ENCODE assay signal across 9 cellular contexts in genomic region chr4:37978509-37978908, GRCh38. TPM values are rescaled to one million over a fixed set of nuclear protein-coding genes. Genes with fewer than 3 reads are reported as not detected.
A peak's percentile ranks its signal among the peaks of the same experiment; 100 is the strongest.
DNase-seq lines count a peak whose midpoint lies in the region; ATAC-seq and TF ChIP-seq lines count a peak whose summit lies in the region.
"Had no signal": no experiment of that assay in that cellular context is flagged by ENCODE, and none has a peak within 500 bp of the region (broad histone marks: within the 10 kb centered on the region; RNA-seq: fewer than 3 reads in every experiment).

No MANE protein-coding gene starts in this region.

- CTCF ChIA-PET in CD4-positive, alpha-beta T cell (lab: Charles Lee), result interaction anchor here (0.8 to 1.1 kb wide), 2 partner anchors 57 to 118 kb away, joined by 3 read pairs; no protein-coding TSS in a partner anchor

- no peak overlapping the region for H3K27ac ChIP-seq in CD4-positive, alpha-beta T cell (ENCODE audit: low read depth, low read length)
- peak overlapping the region; percentile 82 for H3K27ac ChIP-seq in neutrophil

- no peaks in the 10 kb centered on the region for H3K9me3 Mint-ChIP-seq in CD4-positive, alpha-beta T cell
- H3K9me3 Mint-ChIP-seq in dendritic cell treated with granulocyte-macrophage colony-stimulating factor and Interleukin-4, amounts not matched to agents 40 ng/mL and 50 ng/mL, for 4 days, result no peaks in the 10 kb centered on the region

- H3K36me3 Mint-ChIP-seq in CD4-positive, alpha-beta T cell (ENCODE audit: low read depth), result no peaks in the 10 kb centered on the region
- H3K36me3 Mint-ChIP-seq in dendritic cell treated with granulocyte-macrophage colony-stimulating factor and Interleukin-4, amounts not matched to agents 40 ng/mL and 50 ng/mL, for 4 days (ENCODE audit: low read depth), result peaks cover 17% of the 10 kb centered on the region

- H3K4me3 ChIP-seq in neutrophil (ENCODE audit: low read depth in 1 of 2, low read length in 1 of 2), result peak overlapping the region; percentile 78 to 79

- H3K4me1 Mint-ChIP-seq in CD4-positive, alpha-beta T cell (ENCODE audit: low read depth), result peaks cover 37% of the 10 kb centered on the region
- H3K4me1 Mint-ChIP-seq in dendritic cell treated with granulocyte-macrophage colony-stimulating factor and Interleukin-4, amounts not matched to agents 40 ng/mL and 50 ng/mL, for 4 days (ENCODE audit: low read depth), result peaks cover 53% of the 10 kb centered on the region

- H3K4me3 Mint-ChIP-seq in CD4-positive, alpha-beta T cell, result peak overlapping the region; percentile 91
- H3K4me3 Mint-ChIP-seq in dendritic cell treated with granulocyte-macrophage colony-stimulating factor and Interleukin-4, amounts not matched to agents 40 ng/mL and 50 ng/mL, for 4 days, result peak overlapping the region; percentile 74

- H3K27ac Mint-ChIP-seq in CD4-positive, alpha-beta T cell, result peak overlapping the region; percentile 84
- peak overlapping the region; percentile 79 for H3K27ac Mint-ChIP-seq in dendritic cell treated with granulocyte-macrophage colony-stimulating factor and Interleukin-4, amounts not matched to agents 40 ng/mL and 50 ng/mL, for 4 days

- TF ChIP-seq CTCF in CD4-positive, alpha-beta T cell (IDR thresholded peaks at IDR 0.05), result no peak
- no peak for TF ChIP-seq CTCF in neutrophil (IDR thresholded peaks at IDR 0.05)

- H3K27me3 Mint-ChIP-seq in CD4-positive, alpha-beta T cell, result no peaks in the 10 kb centered on the region
- H3K27me3 Mint-ChIP-seq in dendritic cell treated with granulocyte-macrophage colony-stimulating factor and Interleukin-4, amounts not matched to agents 40 ng/mL and 50 ng/mL, for 4 days, result no peaks in the 10 kb centered on the region

- no peaks in the 10 kb centered on the region for H3K36me3 ChIP-seq in neutrophil

- no peaks in the 10 kb centered on the region for H3K27me3 ChIP-seq in CD4-positive, alpha-beta T cell (ENCODE audit: control insufficient read depth, insufficient read depth, low read length)
- H3K27me3 ChIP-seq in neutrophil, result no peaks in the 10 kb centered on the region

- H3K4me1 ChIP-seq in neutrophil (ENCODE audit: control insufficient read depth in 1 of 2, insufficient read depth in 1 of 2, low read depth in 1 of 2, low read length in 1 of 2), result peaks cover 18 to 22% of the 10 kb centered on the region in 2 experiments

- POLR2A ChIA-PET in CD4-positive, alpha-beta T cell (lab: Charles Lee), result interaction anchor here (1.7 to 2.7 kb wide), 2 partner anchors 87 to 152 kb away, joined by 10 to 12 read pairs; partner anchors contain the start of genes PGM2 and TBC1D1

- intact Hi-C loops in CD4-positive, alpha-beta T cell (cut with DNase I, micrococcal nuclease), result loop anchor here (2.0 to 10.0 kb wide), 7 partner anchors 86 to 1376 kb away; partner anchors contain the start of genes PGM2 (in 2 of the 2), TBC1D1 (in 2 of the 2) and RELL1 (in 1 of the 2)
- intact Hi-C loops in dendritic cell treated with granulocyte-macrophage colony-stimulating factor and Interleukin-4, amounts not matched to agents 40 ng/mL and 50 ng/mL, for 4 days (cut with micrococcal nuclease), result loop anchor here (5.0 kb wide), 3 partner anchors 151 to 291 kb away; partner anchors contain the start of genes PGM2 and RELL1
- intact Hi-C loops in sciatic nerve (cut with DNase I), result no loop called here

- DNase-seq in CD4-positive, alpha-beta T cell, result no peak
- DNase-seq in LHCN-M2 (ENCODE audit: low read depth) (peak; percentile 14), SIG-M5 (lab: John Stamatoyannopoulos, UW) (no peak), sciatic nerve (ENCODE audit: low spot score) (no peak)
- DNase-seq: NCI-H1048 had no signal

- H3K9me3 ChIP-seq in CD4-positive, alpha-beta T cell (ENCODE audit: control insufficient read depth, low read length), result no peaks in the 10 kb centered on the region
- H3K9me3 ChIP-seq in neutrophil, result no peaks in the 10 kb centered on the region

- ATAC-seq in CD4-positive, alpha-beta T cell (ENCODE audit: poor library complexity), result no peak
- ATAC-seq in sciatic nerve, result no peak
- no peak for ATAC-seq in GM19395 (IDR thresholded peaks at IDR 0.05; ENCODE audit: unreplicated experiment)
- no peak for ATAC-seq in HG03280 (IDR thresholded peaks at IDR 0.05; ENCODE audit: unreplicated experiment)

RNA-seq across cellular contexts. Expression of gene PTTG2, which starts 18.3 kb away (rescaled TPM):
- 1 to 10 TPM in 1 of 2 experiments, under 1 TPM in 1; 0.55 to 1.3 TPM for total RNA-seq in CD4-positive, alpha-beta T cell
- total RNA-seq in LHCN-M2 (2014; rRNA removed) (not detected in 2 replicates), sciatic nerve (1.1 TPM)
- not detected for polyA plus RNA-seq in LHCN-M2 (2012)
